Comparison of ENCODE assay signal across 17 cellular contexts in genomic region chr3:20924646-20925395, GRCh38.
DNase-seq lines count a peak whose midpoint lies in the region; ATAC-seq and TF ChIP-seq lines count a peak whose summit lies in the region.
"Had no signal": no experiment of that assay in that cellular context is flagged by ENCODE, and none has a peak within 500 bp of the region (broad histone marks: within the 10 kb centered on the region; RNA-seq: fewer than 3 reads in every experiment).

No MANE protein-coding gene starts in this region.

- H3K9me3 Mint-ChIP-seq in GM23338, result peaks cover 11% of the 10 kb centered on the region; the same call in 2 of the 3 replicates

- H3K27ac ChIP-seq in GM23338 (ENCODE audit: low read depth) (no peak overlapping the region), epithelial cell of prostate (peak overlapping the region; percentile 29), Karpas-422 (ENCODE audit: low read length) (no peak overlapping the region)
- H3K27ac ChIP-seq: BLaER1, PC-9, SK-N-MC had no signal

- no peak for TF ChIP-seq CTCF in GM23338 (conservative IDR thresholded peaks at IDR 0.05; ENCODE audit: low read depth in 2 of 2)

- H3K27me3 ChIP-seq in GM23338 (ENCODE audit: insufficient read depth) (no peaks in the 10 kb centered on the region), Karpas-422 (ENCODE audit: low read length) (no peaks in the 10 kb centered on the region), MG63 (no peaks in the 10 kb centered on the region)
- H3K27me3 ChIP-seq: BLaER1 had no signal

- H3K4me2 ChIP-seq in GM23338 (no peak overlapping the region), Karpas-422 (ENCODE audit: low read depth, low read length, poor library complexity, severe bottlenecking) (no peak overlapping the region)
- H3K4me2 ChIP-seq: BLaER1, PC-9 had no signal

- H3K9me2 ChIP-seq in GM23338 (ENCODE audit: insufficient read depth) (no peaks in the 10 kb centered on the region), Karpas-422 (replicated peaks; ENCODE audit: insufficient read depth, low read length) (no peaks in the 10 kb centered on the region)

- H3K79me2 ChIP-seq in GM23338 (replicated peaks; ENCODE audit: insufficient read depth) (no peaks in the 10 kb centered on the region), Karpas-422 (ENCODE audit: low read length) (no peaks in the 10 kb centered on the region)

- H3K9ac ChIP-seq in Karpas-422 (ENCODE audit: low read length), result no peak overlapping the region
- H3K9ac ChIP-seq: BLaER1 had no signal

- DNase-seq in GM23338 (ENCODE audit: low spot score) (no peak), RPMI7951 (ENCODE audit: low read depth) (peak; percentile 14), epithelial cell of prostate (ENCODE audit: low read depth, low spot score) (no peak), pons (ENCODE audit: low spot score) (peak; percentile 65), Karpas-422 (no peak), MG63 (no peak)
- DNase-seq in activated CD4-positive, alpha-beta T cell treated with anti-CD3 and anti-CD28 coated beads for 1 hour, result no peak
- DNase-seq: CD8-positive, alpha-beta memory T cell; DMS 273 treated with DMSO at 0.1 percent for 48 hours; KBM-7; NCI-H1105 treated with DMSO at 0.1 percent for 48 hours; NCI-H187; NCI-H2171 treated with DMSO at 0.1 percent for 48 hours; NCI-H510A treated with DMSO at 0.1 percent for 48 hours; PC-9 had no signal

- H2AFZ ChIP-seq in GM23338 (peak overlapping the region; percentile 91; the same call in 1 of the 2 replicates), Karpas-422 (ENCODE audit: low read length) (no peak overlapping the region)
- H2AFZ ChIP-seq: PC-9 had no signal

- H3K36me3 ChIP-seq in GM23338 (ENCODE audit: insufficient read depth) (no peaks in the 10 kb centered on the region), Karpas-422 (ENCODE audit: insufficient read depth, low read length) (no peaks in the 10 kb centered on the region), MG63 (no peaks in the 10 kb centered on the region)
- H3K36me3 ChIP-seq: BLaER1 had no signal

- no peak overlapping the region for H3K4me3 ChIP-seq in GM23338
- no peak overlapping the region for H3K4me3 ChIP-seq in Karpas-422 (ENCODE audit: low read length)
- no peak overlapping the region for H3K4me3 ChIP-seq in MG63
- H3K4me3 ChIP-seq: BLaER1, PC-9, SK-N-MC had no signal

- H3K36me3 Mint-ChIP-seq in GM23338 (ENCODE audit: low read depth), result 0 out of 3 replicates have a peak, but pooled peaks cover 4% of the 10 kb centered on the region
- H3K36me3 Mint-ChIP-seq: CD8-positive, alpha-beta memory T cell had no signal

- H3K27ac Mint-ChIP-seq in GM23338, result no peak overlapping the region

- peaks cover 6% of the 10 kb centered on the region; the same call in 2 of the 3 replicates for H3K4me1 Mint-ChIP-seq in GM23338
- H3K4me1 Mint-ChIP-seq: CD8-positive, alpha-beta memory T cell had no signal

- ATAC-seq in GM23338, result no peak

- H4K20me1 ChIP-seq in GM23338 (replicated peaks; ENCODE audit: insufficient read depth), result no peaks in the 10 kb centered on the region
- no peaks in the 10 kb centered on the region for H4K20me1 ChIP-seq in Karpas-422 (ENCODE audit: insufficient read depth, low read depth, low read length)
- H4K20me1 ChIP-seq: BLaER1 had no signal

- H3K4me3 Mint-ChIP-seq in GM23338, result no peak overlapping the region
- H3K4me3 Mint-ChIP-seq: CD8-positive, alpha-beta memory T cell had no signal

- no peaks in the 10 kb centered on the region for H3F3A ChIP-seq in GM23338 (replicated peaks; ENCODE audit: low read depth)

- peaks cover 4% of the 10 kb centered on the region; the same call in 1 of the 2 replicates for H3K9me3 ChIP-seq in Karpas-422 (ENCODE audit: low read length)
- no peaks in the 10 kb centered on the region for H3K9me3 ChIP-seq in MG63
- H3K9me3 ChIP-seq: BLaER1 had no signal

- H3K27me3 Mint-ChIP-seq in GM23338 (ENCODE audit: insufficient read depth, low read depth, poor library complexity), result peaks cover 5% of the 10 kb centered on the region
- H3K27me3 Mint-ChIP-seq: CD8-positive, alpha-beta memory T cell had no signal

- peaks cover 6% of the 10 kb centered on the region; the same call in 1 of the 2 replicates for H3K4me1 ChIP-seq in GM23338 (ENCODE audit: insufficient read depth)
- H3K4me1 ChIP-seq in Karpas-422 (ENCODE audit: low read length), result no peaks in the 10 kb centered on the region
- H3K4me1 ChIP-seq: BLaER1 had no signal

TF ChIP-seq in GM23338, 12 proteins besides CTCF, POLR2A, EP300 and RAD21 (continues in another document):
- TF ChIP-seq REST (IDR thresholded peaks at IDR 0.05; ENCODE audit: unreplicated experiment) (no peak), EZH2phosphoT487 (IDR thresholded peaks at IDR 0.05; ENCODE audit: unreplicated experiment) (no peak), ETS1 (IDR thresholded peaks at IDR 0.05) (no peak)

Comparison
In these comparisons a context has a peak if more than half of its experiments do, and no peak if none do; other contexts are left out.
1. DNase-seq: peak in RPMI7951 (single experiment) and pons (single experiment); none in GM23338 (single experiment), epithelial cell of prostate (single experiment), activated CD4-positive, alpha-beta T cell treated with anti-CD3 and anti-CD28 coated beads for 1 hour (single experiment), Karpas-422 (single experiment) and MG63 (single experiment).